ENCODE assay signal across 10 cellular contexts in the genomic region with DNA sequence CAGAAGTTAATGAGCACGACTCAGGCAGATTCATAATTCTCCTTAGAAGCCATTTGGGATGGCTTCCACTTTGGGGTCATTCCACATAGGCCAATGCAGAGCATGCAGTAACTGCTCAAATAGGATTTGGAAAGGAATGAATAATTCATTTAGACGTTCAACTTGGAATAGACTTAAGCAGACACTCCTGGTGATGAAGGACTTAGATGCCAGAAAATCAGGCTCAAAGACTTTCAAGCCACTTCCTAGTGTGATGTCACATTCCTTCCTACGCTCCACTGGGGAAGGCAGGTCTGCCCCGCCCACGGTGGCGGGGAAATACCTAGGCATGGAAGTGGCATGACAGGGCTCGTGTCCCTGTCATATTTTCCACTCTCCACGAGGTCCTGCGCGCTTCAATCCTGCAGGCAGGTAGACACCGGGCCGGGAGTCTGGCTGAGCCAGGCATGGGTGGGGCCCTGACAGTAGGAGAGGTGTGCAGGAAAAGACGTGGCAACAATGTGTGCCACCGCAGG. TPM values are rescaled to one million over a fixed set of nuclear protein-coding genes. Genes with fewer than 3 reads are reported as not detected.
DNase-seq lines count a peak whose midpoint lies in the region; ATAC-seq and TF ChIP-seq lines count a peak whose summit lies in the region.
"Had no signal": no experiment of that assay in that cellular context is flagged by ENCODE, and none has a peak within 500 bp of the region (broad histone marks: within the 10 kb centered on the region; RNA-seq: fewer than 3 reads in every experiment).

A gene (plus strand): TSS at position 348 of the 515 bp plus-strand sequence. CDS start 845 bp downstream, outside the sequence.

- H3K4me1 Mint-ChIP-seq in effector memory CD8-positive, alpha-beta T cell (ENCODE audit: low read depth in 2 of 2), result peaks cover 4 to 7% of the 10 kb centered on the region in 2 donors
- peaks cover 5 to 7% (median 6%) of the 10 kb centered on the region in 3 donors for H3K4me1 Mint-ChIP-seq in naive B cell

- ATAC-seq in effector memory CD8-positive, alpha-beta T cell (replicated peaks), result no peak
- ATAC-seq in naive B cell (ENCODE audit: low read depth in 2 of 2) (no peak), HG02588 (IDR thresholded peaks at IDR 0.05; ENCODE audit: unreplicated experiment) (no peak)

- H3K4me1 ChIP-seq in tibial artery, result peaks cover 0 to 14% (median 4%) of the 10 kb centered on the region in 4 donors
- H3K4me1 ChIP-seq: BLaER1 had no signal

- H3K27me3 ChIP-seq in tibial artery, result peaks cover 0 to 6% of the 10 kb centered on the region in 2 donors
- H3K27me3 ChIP-seq: BLaER1 had no signal

- peak within 1 kb of the TSS; percentile 52 to 63 for H3K4me3 ChIP-seq in tibial artery
- H3K4me3 ChIP-seq: BLaER1 had no signal

- no peak for TF ChIP-seq CTCF in tibial artery (IDR thresholded peaks at IDR 0.05)

- no peaks in the 10 kb centered on the region for H3K9me3 ChIP-seq in tibial artery

- H3K4me3 Mint-ChIP-seq in effector memory CD8-positive, alpha-beta T cell, result peak within 1 kb of the TSS; percentile 65 to 82
- H3K4me3 Mint-ChIP-seq in naive B cell, result peak within 1 kb of the TSS in 6 of 8 donors; percentile 31 to 80 (median 62)

- intact Hi-C loops in tibial artery (cut with DNase I; ENCODE audit: low total_unique reads), result no loop called here

- DNase-seq in activated CD8-positive, alpha-beta memory T cell treated with anti-CD3 and anti-CD28 coated beads, Interleukin-2, amount 50 U/mL, for 4 hours, result peak; percentile 19
- DNase-seq in activated CD8-positive, alpha-beta memory T cell treated with anti-CD3 and anti-CD28 coated beads for 24 hours, result no peak
- DNase-seq in effector memory CD8-positive, alpha-beta T cell, result no peak
- no peak for DNase-seq in naive B cell
- no peak for DNase-seq in tibial artery
- no peak for DNase-seq in ureter (ENCODE audit: low spot score)
- no peak for DNase-seq in hepatic stellate cell (ENCODE audit: low spot score)

- H3K9me3 Mint-ChIP-seq in effector memory CD8-positive, alpha-beta T cell, result no peaks in the 10 kb centered on the region
- peaks cover 0 to 4% (median 0%) of the 10 kb centered on the region in 7 donors for H3K9me3 Mint-ChIP-seq in naive B cell

- H3K36me3 ChIP-seq in tibial artery, result no peaks in the 10 kb centered on the region
- H3K36me3 ChIP-seq: BLaER1 had no signal

- no peaks in the 10 kb centered on the region for H3K36me3 Mint-ChIP-seq in effector memory CD8-positive, alpha-beta T cell (ENCODE audit: insufficient read depth)
- no peaks in the 10 kb centered on the region for H3K36me3 Mint-ChIP-seq in naive B cell

- H3K27ac ChIP-seq in tibial artery, result peak within 1 kb of the TSS; percentile 38 to 54
- H3K27ac ChIP-seq: BLaER1 had no signal

- H3K27me3 Mint-ChIP-seq in effector memory CD8-positive, alpha-beta T cell, result peaks cover 10 to 19% of the 10 kb centered on the region in 2 donors
- H3K27me3 Mint-ChIP-seq in naive B cell, result peaks cover 46 to 53% (median 53%) of the 10 kb centered on the region in 3 donors

- H3K27ac Mint-ChIP-seq in effector memory CD8-positive, alpha-beta T cell, result no peak within 1 kb of the TSS
- H3K27ac Mint-ChIP-seq in naive B cell, result peak within 1 kb of the TSS in 2 of 6 donors; percentile 73 to 82

RNA-seq across cellular contexts. Expression of the gene that starts here (rescaled TPM):
- polyA plus RNA-seq in naive B cell (ENCODE audit: low read depth in 6 of 6), result not detected
- 5.2 TPM for total RNA-seq in ureter
- total RNA-seq: SK-MEL-5 had no signal
